ENCODE assay signal across 13 cellular contexts in genomic region chr6:144347933-144348332, GRCh38.
DNase-seq lines count a peak whose midpoint lies in the region; ATAC-seq and TF ChIP-seq lines count a peak whose summit lies in the region.
"Had no signal": no experiment of that assay in that cellular context is flagged by ENCODE, and none has a peak within 500 bp of the region (broad histone marks: within the 10 kb centered on the region; RNA-seq: fewer than 3 reads in every experiment).

No MANE protein-coding gene starts in this region.

- intact Hi-C loops in PC-9 (cut with micrococcal nuclease; ENCODE audit: unreplicated experiment) = no loop called here
- intact Hi-C loops in sigmoid colon (cut with DNase I) = no loop called here

- H3K4me3 ChIP-seq in PC-9 (no peak overlapping the region), sigmoid colon (no peak overlapping the region)
- H3K4me3 ChIP-seq: left lung had no signal

- H3K36me3 Mint-ChIP-seq in activated CD8-positive, alpha-beta memory T cell treated with anti-CD3 and anti-CD28 coated beads, Interleukin-2, amount 10 ng/mL, durations not matched to agents 7 days and 5 days = peaks cover 30% of the 10 kb centered on the region
- no peaks in the 10 kb centered on the region for H3K36me3 Mint-ChIP-seq in stimulated activated effector memory CD8-positive, alpha-beta T cell treated with anti-CD3 and anti-CD28 coated beads, Interleukin-12 subunit alpha, Interleukin-12 subunit beta, amount 100 ng/mL, for 72 hours

- peak overlapping the region; percentile 97 for H3K27ac Mint-ChIP-seq in activated CD8-positive, alpha-beta memory T cell treated with anti-CD3 and anti-CD28 coated beads, Interleukin-2, amount 10 ng/mL, durations not matched to agents 7 days and 5 days
- peak overlapping the region; percentile 93 for H3K27ac Mint-ChIP-seq in stimulated activated effector memory CD8-positive, alpha-beta T cell treated with anti-CD3 and anti-CD28 coated beads, Interleukin-12 subunit alpha, Interleukin-12 subunit beta, amount 100 ng/mL, for 72 hours

- no peaks in the 10 kb centered on the region for H3K27me3 Mint-ChIP-seq in activated CD8-positive, alpha-beta memory T cell treated with anti-CD3 and anti-CD28 coated beads, Interleukin-2, amount 10 ng/mL, durations not matched to agents 7 days and 5 days

- no peak overlapping the region for H3K4me2 ChIP-seq in PC-9

- peaks cover 42% of the 10 kb centered on the region for H3K4me1 ChIP-seq in PC-9 (replicated peaks; ENCODE audit: insufficient read depth)
- peaks cover 0 to 20% (median 14%) of the 10 kb centered on the region in 4 donors for H3K4me1 ChIP-seq in sigmoid colon

- peaks cover 74% of the 10 kb centered on the region for H3K4me1 Mint-ChIP-seq in activated CD8-positive, alpha-beta memory T cell treated with anti-CD3 and anti-CD28 coated beads, Interleukin-2, amount 10 ng/mL, durations not matched to agents 7 days and 5 days
- H3K4me1 Mint-ChIP-seq in stimulated activated effector memory CD8-positive, alpha-beta T cell treated with anti-CD3 and anti-CD28 coated beads, Interleukin-12 subunit alpha, Interleukin-12 subunit beta, amount 100 ng/mL, for 72 hours = peaks cover 88% of the 10 kb centered on the region

- peaks cover 56% of the 10 kb centered on the region for H3K79me2 ChIP-seq in PC-9 (ENCODE audit: low read depth)

- no peak for TF ChIP-seq CTCF in PC-9 (conservative IDR thresholded peaks at IDR 0.05)
- no peak for TF ChIP-seq CTCF in sigmoid colon (IDR thresholded peaks at IDR 0.05)

- peaks cover 49% of the 10 kb centered on the region; the same call in 1 of the 2 replicates for H3F3A ChIP-seq in PC-9 (ENCODE audit: insufficient read depth, low read depth)

- H3K4me3 Mint-ChIP-seq in activated CD8-positive, alpha-beta memory T cell treated with anti-CD3 and anti-CD28 coated beads, Interleukin-2, amount 10 ng/mL, durations not matched to agents 7 days and 5 days = no peak overlapping the region
- peak overlapping the region; percentile 69 for H3K4me3 Mint-ChIP-seq in stimulated activated effector memory CD8-positive, alpha-beta T cell treated with anti-CD3 and anti-CD28 coated beads, Interleukin-12 subunit alpha, Interleukin-12 subunit beta, amount 100 ng/mL, for 72 hours

- no peaks in the 10 kb centered on the region for H3K9me2 ChIP-seq in PC-9 (ENCODE audit: insufficient read depth)

- BruUV-seq in PC-9 (replicated peaks; lab: Mats Ljungman, UMichigan) = no TSS peak

- H3K27me3 ChIP-seq in PC-9 (ENCODE audit: insufficient read depth, low read depth) = no peaks in the 10 kb centered on the region
- no peaks in the 10 kb centered on the region for H3K27me3 ChIP-seq in sigmoid colon
- H3K27me3 ChIP-seq: left lung had no signal

- H3K27ac ChIP-seq in PC-9 (0 out of 2 replicates have a peak overlapping the region, but pooled peaks have one; percentile 61), sigmoid colon (no peak overlapping the region)

- TF ChIP-seq EP300 in sigmoid colon (IDR thresholded peaks at IDR 0.05) = no peak

- H3K36me3 ChIP-seq in PC-9 (ENCODE audit: low read depth) = no peaks in the 10 kb centered on the region
- no peaks in the 10 kb centered on the region for H3K36me3 ChIP-seq in sigmoid colon
- H3K36me3 ChIP-seq: left lung had no signal

- POLR2A ChIA-PET in PC-9 (lab: Charles Lee; ENCODE audit: unreplicated experiment) = no interaction called here

- H4K20me1 ChIP-seq in PC-9 (ENCODE audit: insufficient read depth) = no peaks in the 10 kb centered on the region

- CTCF ChIA-PET in activated CD8-positive, alpha-beta memory T cell treated with anti-CD3 and anti-CD28 coated beads, Interleukin-2, amount 10 ng/mL, durations not matched to agents 7 days and 5 days (lab: Charles Lee) = interaction anchor here (0.9 to 1.3 kb wide), 2 partner anchors 10 to 11 kb away, joined by 3 to 5 read pairs; no protein-coding TSS in a partner anchor
- CTCF ChIA-PET in PC-9 (lab: Charles Lee) = no interaction called here

- no peak overlapping the region for H2AFZ ChIP-seq in PC-9

- WGBS in sigmoid colon, 2 donors = 87 to 88% methylated on average over 5 of the region's 5 CpGs

- ATAC-seq in activated CD8-positive, alpha-beta memory T cell treated with anti-CD3 and anti-CD28 coated beads, Interleukin-2, amount 10 ng/mL, durations not matched to agents 7 days and 5 days = no peak
- ATAC-seq in stimulated activated effector memory CD8-positive, alpha-beta T cell treated with anti-CD3 and anti-CD28 coated beads, Interleukin-12 subunit alpha, Interleukin-12 subunit beta, amount 100 ng/mL, for 72 hours = no peak
- no peak for ATAC-seq in HG02938 (IDR thresholded peaks at IDR 0.05; ENCODE audit: unreplicated experiment)
- ATAC-seq in GM19397 (IDR thresholded peaks at IDR 0.05; ENCODE audit: unreplicated experiment) = no peak
- ATAC-seq: left lung had no signal

- no peaks in the 10 kb centered on the region for H3K9me3 ChIP-seq in PC-9 (ENCODE audit: insufficient read depth, low read depth)
- no peaks in the 10 kb centered on the region for H3K9me3 ChIP-seq in sigmoid colon
- H3K9me3 ChIP-seq: left lung had no signal

- no peak for DNase-seq in activated CD8-positive, alpha-beta memory T cell treated with anti-CD3 and anti-CD28 coated beads, Interleukin-2, amount 10 ng/mL, durations not matched to agents 7 days and 5 days
- DNase-seq in activated CD8-positive, alpha-beta memory T cell treated with anti-CD3 and anti-CD28 coated beads, Interleukin-2, amount 50 U/mL, for 48 hours = no peak
- no peak for DNase-seq in PC-9
- peak; percentile 50 for DNase-seq in dermis blood vessel endothelial cell
- no peak for DNase-seq in stimulated activated effector memory CD8-positive, alpha-beta T cell treated with anti-CD3 and anti-CD28 coated beads, Interleukin-12 subunit alpha, Interleukin-12 subunit beta, amount 100 ng/mL, for 72 hours (ENCODE audit: low spot score in 2 of 2)
- DNase-seq in sigmoid colon = no peak
- DNase-seq: left lung, NCI-H2029, NCI-H82, SHP77, small intestine had no signal

- H3K9me3 Mint-ChIP-seq in activated CD8-positive, alpha-beta memory T cell treated with anti-CD3 and anti-CD28 coated beads, Interleukin-2, amount 10 ng/mL, durations not matched to agents 7 days and 5 days (ENCODE audit: low read depth) = no peaks in the 10 kb centered on the region
- peaks cover 2% of the 10 kb centered on the region for H3K9me3 Mint-ChIP-seq in stimulated activated effector memory CD8-positive, alpha-beta T cell treated with anti-CD3 and anti-CD28 coated beads, Interleukin-12 subunit alpha, Interleukin-12 subunit beta, amount 100 ng/mL, for 72 hours

- TF ChIP-seq POLR2A in sigmoid colon (IDR thresholded peaks at IDR 0.05) = no peak
